ENCODE assay signal across 9 cellular contexts in the genomic region with DNA sequence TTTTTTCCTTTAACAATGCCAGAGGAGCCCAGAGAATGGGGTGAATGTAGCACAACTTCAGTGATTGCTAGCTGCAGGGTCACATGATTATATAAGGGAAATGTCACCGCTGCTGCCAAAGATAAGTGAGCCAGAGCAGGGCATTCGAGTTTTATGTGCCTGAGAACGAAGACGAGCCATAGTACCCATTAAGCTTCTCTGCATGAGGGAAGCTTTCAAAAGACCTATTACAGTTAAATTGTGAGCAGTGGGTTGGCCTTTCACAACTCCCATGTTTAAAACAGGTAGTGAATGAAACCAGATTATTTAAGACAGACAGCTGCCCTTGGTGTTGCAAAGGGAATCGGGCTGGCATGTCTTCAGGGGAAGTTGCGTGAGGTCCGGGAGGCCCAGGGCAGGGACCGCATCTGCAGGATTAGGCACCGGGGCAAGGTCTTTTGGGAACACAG.
DNase-seq lines count a peak whose midpoint lies in the region; ATAC-seq and TF ChIP-seq lines count a peak whose summit lies in the region.
"Had no signal": no experiment of that assay in that cellular context is flagged by ENCODE, and none has a peak within 500 bp of the region (broad histone marks: within the 10 kb centered on the region; RNA-seq: fewer than 3 reads in every experiment).

No MANE protein-coding gene starts in this region.

- H3K9me3 Mint-ChIP-seq in activated naive CD8-positive, alpha-beta T cell (ENCODE audit: low read depth), result no peaks in the 10 kb centered on the region
- no peaks in the 10 kb centered on the region for H3K9me3 Mint-ChIP-seq in natural killer cell treated with Interleukin-12 subunit alpha and Interleukin-12 subunit beta and Interleukin-15 and Interleukin-18, amount 100 ng/mL, for 72 hours

- peak overlapping the region; percentile 100 for H3K27ac Mint-ChIP-seq in activated naive CD8-positive, alpha-beta T cell
- H3K27ac Mint-ChIP-seq in natural killer cell treated with Interleukin-12 subunit alpha and Interleukin-12 subunit beta and Interleukin-15 and Interleukin-18, amount 100 ng/mL, for 72 hours, result peak overlapping the region; percentile 86 to 99

- no peaks in the 10 kb centered on the region for H3K36me3 ChIP-seq in GM06990 (ENCODE audit: control insufficient read depth, insufficient read depth, low read length)

- peak overlapping the region; percentile 16 for H3K4me3 ChIP-seq in GM06990 (replicated peaks; ENCODE audit: low read depth, low read length)

- DNase-seq in GM06990 (ENCODE audit: extremely low read depth, insufficient read length) (no peak), NCI-H2227 (lab: John Stamatoyannopoulos, UW; ENCODE audit: unreplicated experiment) (peak; percentile 12), NCI-H345 treated with DMSO at 0.1 percent for 48 hours (lab: John Stamatoyannopoulos, UW; ENCODE audit: unreplicated experiment) (no peak), inferior parietal cortex (ENCODE audit: extremely low spot score) (no peak), DMS79 (lab: John Stamatoyannopoulos, UW) (no peak)
- no peak for DNase-seq in natural killer cell treated with Interleukin-12 subunit alpha and Interleukin-12 subunit beta and Interleukin-15 and Interleukin-18, amount 100 ng/mL, for 72 hours (ENCODE audit: low spot score)
- DNase-seq: GOT3 had no signal

- H3K27me3 ChIP-seq in GM06990 (replicated peaks; ENCODE audit: control insufficient read depth, insufficient read depth, low read length), result no peaks in the 10 kb centered on the region

- H3K4me1 Mint-ChIP-seq in activated naive CD8-positive, alpha-beta T cell (ENCODE audit: low read depth), result peaks cover 83% of the 10 kb centered on the region
- H3K4me1 Mint-ChIP-seq in natural killer cell treated with Interleukin-12 subunit alpha and Interleukin-12 subunit beta and Interleukin-15 and Interleukin-18, amount 100 ng/mL, for 72 hours (ENCODE audit: low read depth in 2 of 2), result peaks cover 83 to 88% of the 10 kb centered on the region in 2 donors

- no peak for ATAC-seq in natural killer cell treated with Interleukin-12 subunit alpha and Interleukin-12 subunit beta and Interleukin-15 and Interleukin-18, amount 100 ng/mL, for 72 hours
- ATAC-seq in HG02973 (IDR thresholded peaks at IDR 0.05; ENCODE audit: unreplicated experiment), result no peak

- H3K36me3 Mint-ChIP-seq in activated naive CD8-positive, alpha-beta T cell, result peaks cover 15% of the 10 kb centered on the region
- H3K36me3 Mint-ChIP-seq in natural killer cell treated with Interleukin-12 subunit alpha and Interleukin-12 subunit beta and Interleukin-15 and Interleukin-18, amount 100 ng/mL, for 72 hours, result peaks cover 6% of the 10 kb centered on the region

- peak overlapping the region; percentile 100 for H3K4me3 Mint-ChIP-seq in activated naive CD8-positive, alpha-beta T cell
- peak overlapping the region; percentile 99 for H3K4me3 Mint-ChIP-seq in natural killer cell treated with Interleukin-12 subunit alpha and Interleukin-12 subunit beta and Interleukin-15 and Interleukin-18, amount 100 ng/mL, for 72 hours

- no peaks in the 10 kb centered on the region for H3K27me3 Mint-ChIP-seq in activated naive CD8-positive, alpha-beta T cell
- H3K27me3 Mint-ChIP-seq in natural killer cell treated with Interleukin-12 subunit alpha and Interleukin-12 subunit beta and Interleukin-15 and Interleukin-18, amount 100 ng/mL, for 72 hours, result no peaks in the 10 kb centered on the region

- TF ChIP-seq CTCF in GM06990 (IDR thresholded peaks at IDR 0.05; ENCODE audit: insufficient read depth, low read length, poor library complexity, severe bottlenecking), result no peak
